Comparison of ENCODE assay signal across 7 cellular contexts in genomic region chr17:55641559-55642160, GRCh38.
DNase-seq lines count a peak whose midpoint lies in the region; ATAC-seq, FAIRE-seq and TF ChIP-seq lines count a peak whose summit lies in the region.

No MANE protein-coding gene starts in this region.

- POLR2A ChIA-PET in OCI-LY7 (lab: Charles Lee) (no interaction called here), K562 (lab: Yijun Ruan, JAX) (interaction anchor here (0.5 to 1.5 kb wide), 5 partner anchors 17 to 1259 kb away, joined by 3 read pairs; no protein-coding TSS in a partner anchor)

- TF ChIP-seq RAD21 in K562 (CRISPR knock-in tag; conservative IDR thresholded peaks at IDR 0.05 in 1 of 2, IDR thresholded peaks at IDR 0.05 in 1 of 2), result peak; percentile 74 to 76

- no peak overlapping the region; the same call in 1 of the 2 replicates for H2AFZ ChIP-seq in OCI-LY7 (ENCODE audit: low read length)
- H2AFZ ChIP-seq in K562 (ENCODE audit: low read depth, low read length), result peak overlapping the region; percentile 37; the same call in 1 of the 2 replicates

- H3K27me3 ChIP-seq in K562 (ENCODE audit: control insufficient read depth in 2 of 2, insufficient read depth in 2 of 2, low read length in 2 of 2), result no peaks in the 10 kb centered on the region

- peak; percentile 80 for FAIRE-seq in K562 (lab: Jason Lieb, UNC)
- no peak for FAIRE-seq in kidney (lab: Jason Lieb, UNC)

- CTCF ChIA-PET in OCI-LY7 (lab: Charles Lee; ENCODE audit: unreplicated experiment) (no interaction called here), K562 (lab: Yijun Ruan, JAX; ENCODE audit: low intra/inter-chr PET ratio) (interaction anchor here (0.6 to 3.0 kb wide), 3 partner anchors 77 to 115 kb away, joined by 3 to 17 read pairs (median 3); no protein-coding TSS in a partner anchor)

- H3K9me2 ChIP-seq in OCI-LY7 (ENCODE audit: insufficient read depth, low read length), result no peaks in the 10 kb centered on the region

- DNase-seq in GM12864 (ENCODE audit: low read depth) (no peak), OCI-LY7 (ENCODE audit: low spot score) (peak; percentile 57), K562 (ENCODE audit: extremely low read depth in 1 of 4, low spot score in 3 of 4) (peak; percentile 17 to 70 (median 24)), kidney (no peak), NCI-H1105 (lab: John Stamatoyannopoulos, UW) (no peak)
- peak; percentile 8 for DNase-seq in stimulated activated CD8-positive, alpha-beta memory T cell treated with anti-CD3 and anti-CD28 coated beads, Interleukin-4, amount 100 ng/mL, for 24 hours (ENCODE audit: low read depth)

- no peaks in the 10 kb centered on the region for H3K36me3 ChIP-seq in OCI-LY7 (ENCODE audit: insufficient read depth, low read length)
- H3K36me3 ChIP-seq in K562 (ENCODE audit: control insufficient read depth, insufficient read depth, low read length), result no peaks in the 10 kb centered on the region
- no peaks in the 10 kb centered on the region for H3K36me3 ChIP-seq in kidney (ENCODE audit: control insufficient read depth in 1 of 2, insufficient read depth in 2 of 2, low read length in 2 of 2)

- ATAC-seq in HG03342 (IDR thresholded peaks at IDR 0.05; ENCODE audit: unreplicated experiment), result peak; percentile 77
- ATAC-seq in K562, result peak; percentile 92

- no peak overlapping the region for H3K27ac ChIP-seq in OCI-LY7 (ENCODE audit: low read depth, low read length, poor library complexity, severe bottlenecking)
- H3K27ac ChIP-seq in K562 (ENCODE audit: extremely low read depth, low read depth, low read length), result no peak overlapping the region
- no peak overlapping the region for H3K27ac ChIP-seq in kidney (ENCODE audit: low read depth in 2 of 2, low read length in 2 of 2)

- intact Hi-C loops in OCI-LY7 (cut with micrococcal nuclease; ENCODE audit: unreplicated experiment) (no loop called here), K562 (cut with micrococcal nuclease) (loop anchor here (2.0 kb wide), 1 partner anchor 115 kb away; no protein-coding TSS in a partner anchor), kidney (cut with DNase I) (no loop called here)

- in situ Hi-C loops in K562 (cut with MboI), result no loop called here

- H4K20me1 ChIP-seq in OCI-LY7 (ENCODE audit: insufficient read depth, low read length) (no peaks in the 10 kb centered on the region), K562 (replicated peaks; ENCODE audit: control insufficient read depth, insufficient read depth, low read length) (no peaks in the 10 kb centered on the region)

- 6% methylated on average over 4 of the region's 4 CpGs for WGBS in K562 (ENCODE audit: insufficient coverage, low coverage, missing lambda C conversion rate)

- peak; percentile 78 for TF ChIP-seq CTCF in GM12864 (IDR thresholded peaks at IDR 0.05; ENCODE audit: low read depth, low read length, missing control alignments)
- peak; percentile 84 for TF ChIP-seq CTCF in OCI-LY7 (conservative IDR thresholded peaks at IDR 0.05; ENCODE audit: low read length)
- peak; percentile 67 to 74 (median 72) for TF ChIP-seq CTCF in K562 (IDR thresholded peaks at IDR 0.05 in 2 of 3, conservative IDR thresholded peaks at IDR 0.05 in 1 of 3; ENCODE audit: insufficient read depth in 2 of 3, low read depth in 1 of 3, low read length in 3 of 3)
- peak; percentile 52 for TF ChIP-seq CTCF in kidney (IDR thresholded peaks at IDR 0.05; ENCODE audit: borderline replicate concordance, extremely low read depth, insufficient read depth)

- TF ChIP-seq POLR2A in K562 (conservative IDR thresholded peaks at IDR 0.05), result no peak

- no peak overlapping the region for H3K9ac ChIP-seq in K562 (ENCODE audit: insufficient read depth in 1 of 2, low read depth in 2 of 2, low read length in 2 of 2)
- no peak overlapping the region for H3K9ac ChIP-seq in kidney (ENCODE audit: low read length in 2 of 2)

- H3K9me3 ChIP-seq in OCI-LY7 (ENCODE audit: low read length) (no peaks in the 10 kb centered on the region), K562 (replicated peaks; ENCODE audit: control insufficient read depth, insufficient read depth, low read depth, low read length) (0 out of 2 replicates have a peak, but pooled peaks cover under 1% of the 10 kb centered on the region), kidney (ENCODE audit: control insufficient read depth in 1 of 2, low read length in 2 of 2) (no peaks in the 10 kb centered on the region)

- H3K4me3 ChIP-seq in GM12864 (ENCODE audit: low read depth, low read length), result no peak overlapping the region
- no peak overlapping the region for H3K4me3 ChIP-seq in OCI-LY7 (ENCODE audit: low read depth, low read length, poor library complexity, severe bottlenecking)
- no peak overlapping the region for H3K4me3 ChIP-seq in K562
- no peak overlapping the region for H3K4me3 ChIP-seq in kidney (ENCODE audit: low read length in 2 of 2)

- no TSS peak for BruUV-seq in OCI-LY7 (replicated peaks; lab: Mats Ljungman, UMichigan)
- BruUV-seq in K562 (replicated peaks; lab: Mats Ljungman, UMichigan), result no TSS peak

- no peak overlapping the region for H3K4me2 ChIP-seq in OCI-LY7 (ENCODE audit: low read length)
- H3K4me2 ChIP-seq in K562 (ENCODE audit: insufficient read depth, low read length), result no peak overlapping the region; the same call in 1 of the 2 replicates

- TF ChIP-seq EP300 in K562 (IDR thresholded peaks at IDR 0.05; ENCODE audit: low read length), result no peak

- no peaks in the 10 kb centered on the region for H3K9me1 ChIP-seq in K562 (ENCODE audit: control insufficient read depth, insufficient read depth, low read length)

- H3K79me2 ChIP-seq in OCI-LY7 (ENCODE audit: insufficient read depth, low read depth, low read length) (no peaks in the 10 kb centered on the region), K562 (ENCODE audit: control insufficient read depth, insufficient read depth, low read length) (no peaks in the 10 kb centered on the region)

- H3K4me1 ChIP-seq in OCI-LY7 (ENCODE audit: insufficient read depth, low read length, poor library complexity, severe bottlenecking) (no peaks in the 10 kb centered on the region), K562 (replicated peaks in 1 of 2; ENCODE audit: control insufficient read depth in 2 of 2, insufficient read depth in 2 of 2, low read length in 2 of 2) (peaks cover 0 to 5% of the 10 kb centered on the region in 2 experiments; a peak in 2 of 5 replicates), kidney (ENCODE audit: control insufficient read depth in 1 of 2, insufficient read depth in 1 of 2, low read depth in 1 of 2, low read length in 2 of 2) (no peaks in the 10 kb centered on the region)

TF ChIP-seq in K562, 482 proteins besides CTCF, POLR2A, EP300 and RAD21 (continues in another document):
- TF ChIP-seq TAF1 (IDR thresholded peaks at IDR 0.05; ENCODE audit: control insufficient read depth, extremely low read depth, insufficient read depth, low read length, severe bottlenecking) (no peak), ATF2 (CRISPR knock-in tag; IDR thresholded peaks at IDR 0.05) (no peak), CHD4 (IDR thresholded peaks at IDR 0.05; ENCODE audit: insufficient read depth, insufficient replicate concordance, low read depth, low read length, poor library complexity, severe bottlenecking) (no peak), SNIP1 (IDR thresholded peaks at IDR 0.05; ENCODE audit: low read depth) (no peak), HMBOX1 (IDR thresholded peaks at IDR 0.05) (peak; percentile 78), SMC3 (conservative IDR thresholded peaks at IDR 0.05; ENCODE audit: insufficient read depth, low read depth, low read length) (peak; percentile 50), SRSF7 (optimal IDR thresholded peaks at IDR 0.05; ENCODE audit: low read depth, low read length) (no peak), ZNF408 (CRISPR knock-in tag; IDR thresholded peaks at IDR 0.05; ENCODE audit: low read depth) (no peak), ZBTB7A (IDR thresholded peaks at IDR 0.05; ENCODE audit: borderline replicate concordance, control insufficient read depth, low read depth, low read length) (no peak), GTF3C2 (IDR thresholded peaks at IDR 0.05; ENCODE audit: borderline replicate concordance, extremely low read depth, insufficient read length) (no peak)

Comparison
In these comparisons a context has a peak if more than half of its experiments do, and no peak if none do; other contexts are left out.
1. DNase-seq: peak in OCI-LY7 (single experiment), K562 (4 of 4) and stimulated activated CD8-positive, alpha-beta memory T cell treated with anti-CD3 and anti-CD28 coated beads, Interleukin-4, amount 100 ng/mL, for 24 hours (single experiment); none in GM12864 (single experiment), kidney (single experiment) and NCI-H1105 (single experiment).
2. Peak in every context shown above with its lines, with median percentiles within 50 percentile points of each other: CTCF ChIP-seq.